8 cellular contexts compared by ENCODE assay signal in the genomic region with DNA sequence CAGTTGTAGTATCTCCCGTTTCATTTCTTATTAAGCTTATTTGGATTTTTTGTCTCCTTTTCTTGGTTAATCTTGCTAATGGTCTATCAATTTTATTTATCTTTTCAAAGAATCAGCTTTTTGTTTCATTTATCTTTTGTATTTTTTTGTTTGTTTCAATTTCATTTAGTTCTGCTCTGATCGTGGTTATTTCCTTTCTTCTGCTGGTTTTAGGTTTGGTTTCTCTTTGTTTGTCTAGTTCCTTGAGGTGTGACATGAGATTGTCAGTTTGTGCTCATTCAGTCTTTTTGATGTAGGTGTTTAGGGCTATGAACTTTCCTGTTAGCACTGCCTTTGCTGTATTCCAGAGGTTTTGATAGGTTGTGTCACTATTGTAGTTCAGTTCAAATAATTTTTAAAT.
DNase-seq lines count a peak whose midpoint lies in the region; ATAC-seq and TF ChIP-seq lines count a peak whose summit lies in the region.
"Not testable (repeated sequence)": the region's sequence is repeated elsewhere in the genome, so short reads cannot be mapped to it uniquely, and the experiment has no call there.

No MANE protein-coding gene starts in this region.

- H3K36me3 Mint-ChIP-seq in CD4-positive, CD25-positive, alpha-beta regulatory T cell: peaks cover 12% of the 10 kb centered on the region
- H3K36me3 Mint-ChIP-seq in activated CD4-positive, alpha-beta T cell treated with anti-CD3 and anti-CD28 coated beads, Interleukin-2, amount 10 ng/mL, durations not matched to agents 24 days and 14 days (ENCODE audit: low read depth): peaks cover 13% of the 10 kb centered on the region
- peaks cover 42% of the 10 kb centered on the region for H3K36me3 Mint-ChIP-seq in activated T-cell treated with anti-CD3 and anti-CD28 coated beads, Interleukin-2, amount 50 U/mL, for 24 hours (ENCODE audit: low read depth)
- not testable (repeated sequence) for H3K36me3 Mint-ChIP-seq in activated naive CD4-positive, alpha-beta T cell treated with anti-CD3 and anti-CD28 coated beads, Interleukin-2, amount 10 ng/mL, durations not matched to agents 7 days and 5 days; central memory CD8-positive, alpha-beta T cell (ENCODE audit: insufficient read depth)
- H3K36me3 Mint-ChIP-seq in natural killer cell: peaks cover 15% of the 10 kb centered on the region

- H3K4me3 Mint-ChIP-seq in CD4-positive, CD25-positive, alpha-beta regulatory T cell: peak overlapping the region; percentile 21 to 43 (median 29)
- H3K4me3 Mint-ChIP-seq in activated CD4-positive, alpha-beta T cell treated with anti-CD3 and anti-CD28 coated beads, Interleukin-2, amount 10 ng/mL, durations not matched to agents 24 days and 14 days: peak overlapping the region; percentile 65
- peak overlapping the region; percentile 21 for H3K4me3 Mint-ChIP-seq in activated T-cell treated with anti-CD3 and anti-CD28 coated beads, Interleukin-2, amount 50 U/mL, for 24 hours
- peak overlapping the region; percentile 38 for H3K4me3 Mint-ChIP-seq in activated naive CD4-positive, alpha-beta T cell treated with anti-CD3 and anti-CD28 coated beads, Interleukin-2, amount 10 ng/mL, durations not matched to agents 7 days and 5 days
- H3K4me3 Mint-ChIP-seq in central memory CD8-positive, alpha-beta T cell: peak overlapping the region; percentile 48
- H3K4me3 Mint-ChIP-seq in natural killer cell: peak overlapping the region; percentile 25

- H3K27me3 ChIP-seq in CD4-positive, CD25-positive, alpha-beta regulatory T cell (ENCODE audit: control insufficient read depth, insufficient read depth, low read length); MM.1S (replicated peaks; ENCODE audit: insufficient read depth, low read length): not testable (repeated sequence)

- not testable (repeated sequence) for H3K4me1 ChIP-seq in CD4-positive, CD25-positive, alpha-beta regulatory T cell (ENCODE audit: control insufficient read depth, insufficient read depth, low read length, poor library complexity, severe bottlenecking); MM.1S (ENCODE audit: low read length)

- peak overlapping the region; percentile 33 for H3K4me3 ChIP-seq in CD4-positive, CD25-positive, alpha-beta regulatory T cell (ENCODE audit: low read depth, low read length)
- H3K4me3 ChIP-seq in GM12864 (ENCODE audit: low read depth, low read length): not testable (repeated sequence)
- H3K4me3 ChIP-seq in MM.1S (ENCODE audit: low read length): peak overlapping the region; percentile 20; the same call in 1 of the 2 replicates

- H4K20me1 ChIP-seq in MM.1S (ENCODE audit: insufficient read depth, low read length): not testable (repeated sequence)

- not testable (repeated sequence) for H3K9me3 ChIP-seq in CD4-positive, CD25-positive, alpha-beta regulatory T cell (ENCODE audit: control insufficient read depth in 2 of 2, low read length in 2 of 2); MM.1S (replicated peaks; ENCODE audit: insufficient read depth, low read length)

- H3K4me1 Mint-ChIP-seq in CD4-positive, CD25-positive, alpha-beta regulatory T cell: peaks cover 16 to 43% (median 31%) of the 10 kb centered on the region in 4 donors
- peaks cover 47% of the 10 kb centered on the region for H3K4me1 Mint-ChIP-seq in activated CD4-positive, alpha-beta T cell treated with anti-CD3 and anti-CD28 coated beads, Interleukin-2, amount 10 ng/mL, durations not matched to agents 24 days and 14 days
- H3K4me1 Mint-ChIP-seq in activated T-cell treated with anti-CD3 and anti-CD28 coated beads, Interleukin-2, amount 50 U/mL, for 24 hours (ENCODE audit: low read depth): peaks cover 31% of the 10 kb centered on the region
- peaks cover 46% of the 10 kb centered on the region for H3K4me1 Mint-ChIP-seq in activated naive CD4-positive, alpha-beta T cell treated with anti-CD3 and anti-CD28 coated beads, Interleukin-2, amount 10 ng/mL, durations not matched to agents 7 days and 5 days
- H3K4me1 Mint-ChIP-seq in central memory CD8-positive, alpha-beta T cell: peaks cover 17% of the 10 kb centered on the region
- peaks cover 25 to 31% of the 10 kb centered on the region in 2 donors for H3K4me1 Mint-ChIP-seq in natural killer cell

- TF ChIP-seq CTCF in GM12864 (IDR thresholded peaks at IDR 0.05; ENCODE audit: low read depth, low read length, missing control alignments); MM.1S (IDR thresholded peaks at IDR 0.05; ENCODE audit: low read length); natural killer cell (IDR thresholded peaks at IDR 0.05): not testable (repeated sequence)

- H3K9me3 Mint-ChIP-seq in CD4-positive, CD25-positive, alpha-beta regulatory T cell; central memory CD8-positive, alpha-beta T cell: not testable (repeated sequence)
- peaks cover 26% of the 10 kb centered on the region for H3K9me3 Mint-ChIP-seq in activated CD4-positive, alpha-beta T cell treated with anti-CD3 and anti-CD28 coated beads, Interleukin-2, amount 10 ng/mL, durations not matched to agents 24 days and 14 days
- peaks cover 23% of the 10 kb centered on the region for H3K9me3 Mint-ChIP-seq in activated T-cell treated with anti-CD3 and anti-CD28 coated beads, Interleukin-2, amount 50 U/mL, for 24 hours
- peaks cover 10% of the 10 kb centered on the region for H3K9me3 Mint-ChIP-seq in activated naive CD4-positive, alpha-beta T cell treated with anti-CD3 and anti-CD28 coated beads, Interleukin-2, amount 10 ng/mL, durations not matched to agents 7 days and 5 days
- H3K9me3 Mint-ChIP-seq in natural killer cell: peaks cover 9 to 14% of the 10 kb centered on the region in 2 donors

- H3K4me2 ChIP-seq in MM.1S (ENCODE audit: low read depth, low read length): peak overlapping the region; percentile 39; the same call in 1 of the 2 replicates

- not testable (repeated sequence) for H3K27ac ChIP-seq in CD4-positive, CD25-positive, alpha-beta regulatory T cell (ENCODE audit: insufficient read depth, low read length, poor library complexity, severe bottlenecking); MM.1S (ENCODE audit: low read length)

- peak in 1 of 3 donors; percentile 56 for DNase-seq in CD4-positive, CD25-positive, alpha-beta regulatory T cell
- peak; percentile 4 for DNase-seq in GM12864 (ENCODE audit: low read depth)
- peak; percentile 32 for DNase-seq in MM.1S
- peak; percentile 64 for DNase-seq in activated CD4-positive, alpha-beta T cell treated with anti-CD3 and anti-CD28 coated beads, Interleukin-2, amount 10 ng/mL, durations not matched to agents 24 days and 14 days
- not testable (repeated sequence) for DNase-seq in activated T-cell treated with anti-CD3 and anti-CD28 coated beads, Interleukin-2, amount 50 U/mL, for 24 hours; activated naive CD4-positive, alpha-beta T cell treated with anti-CD3 and anti-CD28 coated beads, Interleukin-2, amount 10 ng/mL, durations not matched to agents 7 days and 5 days; central memory CD8-positive, alpha-beta T cell (ENCODE audit: low spot score in 2 of 2); natural killer cell

- H3K79me2 ChIP-seq in MM.1S (ENCODE audit: low read length): not testable (repeated sequence)

- not testable (repeated sequence) for H3K27me3 Mint-ChIP-seq in CD4-positive, CD25-positive, alpha-beta regulatory T cell; activated CD4-positive, alpha-beta T cell treated with anti-CD3 and anti-CD28 coated beads, Interleukin-2, amount 10 ng/mL, durations not matched to agents 24 days and 14 days; activated T-cell treated with anti-CD3 and anti-CD28 coated beads, Interleukin-2, amount 50 U/mL, for 24 hours; activated naive CD4-positive, alpha-beta T cell treated with anti-CD3 and anti-CD28 coated beads, Interleukin-2, amount 10 ng/mL, durations not matched to agents 7 days and 5 days; central memory CD8-positive, alpha-beta T cell; natural killer cell (ENCODE audit: low read depth in 2 of 2)

- H3F3A ChIP-seq in MM.1S (ENCODE audit: insufficient read depth, low read length): not testable (repeated sequence)

- H3K9me2 ChIP-seq in MM.1S (replicated peaks; ENCODE audit: insufficient read depth, low read length): not testable (repeated sequence)

- H3K9ac ChIP-seq in MM.1S (ENCODE audit: low read length): not testable (repeated sequence)

- not testable (repeated sequence) for H2AFZ ChIP-seq in MM.1S (ENCODE audit: low read length)

- not testable (repeated sequence) for ATAC-seq in CD4-positive, CD25-positive, alpha-beta regulatory T cell (ENCODE audit: low read depth in 2 of 2); central memory CD8-positive, alpha-beta T cell (replicated peaks; ENCODE audit: extremely low read depth, poor library complexity, severe bottlenecking); natural killer cell

- H3K27ac Mint-ChIP-seq in CD4-positive, CD25-positive, alpha-beta regulatory T cell: peak overlapping the region in 1 of 3 donors; percentile 18
- H3K27ac Mint-ChIP-seq in activated CD4-positive, alpha-beta T cell treated with anti-CD3 and anti-CD28 coated beads, Interleukin-2, amount 10 ng/mL, durations not matched to agents 24 days and 14 days: peak overlapping the region; percentile 12
- H3K27ac Mint-ChIP-seq in activated T-cell treated with anti-CD3 and anti-CD28 coated beads, Interleukin-2, amount 50 U/mL, for 24 hours: not testable (repeated sequence)
- peak overlapping the region; percentile 53 for H3K27ac Mint-ChIP-seq in activated naive CD4-positive, alpha-beta T cell treated with anti-CD3 and anti-CD28 coated beads, Interleukin-2, amount 10 ng/mL, durations not matched to agents 7 days and 5 days
- peak overlapping the region; percentile 4 for H3K27ac Mint-ChIP-seq in central memory CD8-positive, alpha-beta T cell (ENCODE audit: low read depth)
- H3K27ac Mint-ChIP-seq in natural killer cell: peak overlapping the region in 1 of 2 donors; percentile 10

- H3K36me3 ChIP-seq in CD4-positive, CD25-positive, alpha-beta regulatory T cell (ENCODE audit: control insufficient read depth, insufficient read depth, low read length); MM.1S (replicated peaks; ENCODE audit: insufficient read depth, low read length): not testable (repeated sequence)

- intact Hi-C loops in activated CD4-positive, alpha-beta T cell treated with anti-CD3 and anti-CD28 coated beads, Interleukin-2, amount 10 ng/mL, durations not matched to agents 24 days and 14 days (cut with micrococcal nuclease): loop anchor here (1.0 kb wide), 1 partner anchor 283 kb away; no protein-coding TSS in a partner anchor
- intact Hi-C loops in natural killer cell (cut with micrococcal nuclease): not testable (repeated sequence)

- CTCF ChIA-PET in activated naive CD4-positive, alpha-beta T cell treated with anti-CD3 and anti-CD28 coated beads, Interleukin-2, amount 10 ng/mL, durations not matched to agents 7 days and 5 days (lab: Charles Lee): not testable (repeated sequence)
